In the genomic region with DNA sequence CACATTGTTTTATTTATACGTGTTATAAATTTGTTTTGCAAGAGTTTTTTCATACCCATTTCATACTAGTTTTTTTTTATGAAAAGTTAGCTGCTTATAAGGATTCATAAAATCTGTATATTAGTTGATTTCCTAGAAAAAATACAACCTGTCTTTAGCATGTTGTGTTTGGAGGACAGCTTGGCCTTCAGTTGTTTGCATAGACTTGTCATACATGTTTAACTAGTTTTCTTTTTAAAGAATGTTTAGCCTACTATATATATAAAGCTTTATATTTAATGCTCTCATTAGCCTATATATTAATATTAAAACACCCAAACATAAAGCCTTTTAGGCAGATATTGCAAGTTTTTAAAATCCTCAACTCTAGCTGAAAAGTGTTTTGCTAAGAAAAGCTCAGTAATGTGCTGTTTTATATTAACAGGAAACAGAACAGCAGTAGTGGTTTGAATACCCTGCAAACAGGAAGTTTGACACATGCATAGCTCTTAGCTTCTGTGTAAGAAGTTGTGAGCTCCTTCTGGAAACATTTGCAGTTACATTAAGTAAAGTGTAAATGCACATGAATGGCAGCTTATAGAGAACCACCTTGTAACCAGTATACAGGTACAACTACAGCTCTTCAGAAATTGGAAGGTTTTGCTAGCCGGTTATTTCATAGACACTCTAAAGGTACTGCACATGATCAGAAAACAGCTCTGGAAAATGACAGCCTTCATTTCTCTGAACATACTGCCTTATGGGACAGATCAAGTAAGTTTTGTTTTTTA, we compare ENCODE assay signal across 8 cellular contexts. TPM values are rescaled to one million over a fixed set of nuclear protein-coding genes. Genes with fewer than 3 reads are reported as not detected.
A peak's percentile ranks its signal among the peaks of the same experiment; 100 is the strongest.
DNase-seq lines count a peak whose midpoint lies in the region; ATAC-seq and TF ChIP-seq lines count a peak whose summit lies in the region.

A gene (plus strand): TSS at position 476 of the 770 bp plus-strand sequence. CDS start 91 bp downstream, at position 567.

- peak within 1 kb of the TSS; percentile 41; the same call in 1 of the 3 replicates for H2BK15ac ChIP-seq in IMR-90 (ENCODE audit: low read depth, low read length)

- no peaks in the 10 kb centered on the region for H3K27me3 ChIP-seq in IMR-90 (ENCODE audit: control insufficient read depth, insufficient read depth, low read length)
- no peaks in the 10 kb centered on the region for H3K27me3 ChIP-seq in skeletal muscle satellite cell (ENCODE audit: control insufficient read depth, insufficient read depth, low read length)

- peak within 1 kb of the TSS; percentile 58; the same call in 1 of the 2 replicates for H3K14ac ChIP-seq in IMR-90 (replicated peaks; ENCODE audit: low read depth, low read length)

- no peak for DNase-seq in G401 (ENCODE audit: low spot score)
- DNase-seq in IMR-90 = peak; percentile 62
- no peak for DNase-seq in activated CD8-positive, alpha-beta T cell treated with anti-CD3 and anti-CD28 coated beads for 36 hours
- DNase-seq in Right ventricle myocardium inferior (ENCODE audit: missing footprints) = no peak
- DNase-seq in hepatic stellate cell (ENCODE audit: low spot score) = no peak
- DNase-seq in NCI-H526 treated with DMSO at 0.1 percent for 48 hours (lab: John Stamatoyannopoulos, UW) = no peak

- intact Hi-C loops in IMR-90 (cut with micrococcal nuclease) = loop anchor here (2.0 to 5.0 kb wide), 4 partner anchors 363 to 793 kb away; a partner anchor contains a TSS
- intact Hi-C loops in activated CD8-positive, alpha-beta T cell treated with anti-CD3 and anti-CD28 coated beads for 36 hours (cut with micrococcal nuclease) = loop anchor here (5.0 kb wide), 2 partner anchors 473 to 608 kb away; no protein-coding TSS in a partner anchor
- intact Hi-C loops in Right ventricle myocardium inferior (cut with DNase I) = no loop called here

- no peak for TF ChIP-seq RAD21 in IMR-90 (IDR thresholded peaks at IDR 0.05; ENCODE audit: low read length)

- H2AFZ ChIP-seq in IMR-90 (replicated peaks; ENCODE audit: low read length, poor library complexity) = no peak within 1 kb of the TSS

- peak within 1 kb of the TSS; percentile 85; the same call in 1 of the 2 replicates for H4K5ac ChIP-seq in IMR-90 (ENCODE audit: low read depth, low read length)

- CTCF ChIA-PET in IMR-90 (lab: Yijun Ruan, JAX) = interaction anchor here (0.6 to 1.5 kb wide), 6 partner anchors 158 to 399 kb away, joined by 3 to 5 read pairs (median 3); a partner anchor contains a TSS
- CTCF ChIA-PET in activated CD8-positive, alpha-beta T cell treated with anti-CD3 and anti-CD28 coated beads for 36 hours (lab: Charles Lee) = interaction anchor here (0.6 to 9.4 kb wide), 14 partner anchors 9 to 725 kb away, joined by 3 to 157 read pairs (median 4); a partner anchor contains a TSS

- dilution Hi-C loops in IMR-90 (cut with HindIII; ENCODE audit: low sequenced_read_pairs, unreplicated experiment) = loop anchor here (25.0 kb wide), 1 partner anchor 293 kb away; no protein-coding TSS in a partner anchor

- no peak within 1 kb of the TSS for H3K27ac ChIP-seq in IMR-90 (ENCODE audit: insufficient read depth, low read length)

- no peaks in the 10 kb centered on the region for H3K9me3 Mint-ChIP-seq in activated CD8-positive, alpha-beta T cell treated with anti-CD3 and anti-CD28 coated beads for 36 hours

- H4K8ac ChIP-seq in IMR-90 (ENCODE audit: low read depth in 2 of 2, low read length in 2 of 2) = peak within 1 kb of the TSS; percentile 16 to 60; a peak in 2 of 4 replicates

- no peak within 1 kb of the TSS for H3K4me3 ChIP-seq in IMR-90 (ENCODE audit: insufficient read depth, low read depth, low read length)
- no peak within 1 kb of the TSS for H3K4me3 ChIP-seq in skeletal muscle satellite cell (ENCODE audit: low read length)

- TF ChIP-seq POLR2A in IMR-90 (IDR thresholded peaks at IDR 0.05; ENCODE audit: low read depth, low read length) = no peak

- no peaks in the 10 kb centered on the region for H3K9me1 ChIP-seq in IMR-90 (ENCODE audit: insufficient read depth, low read length)

- WGBS in IMR-90 (ENCODE audit: extremely low coverage in 2 of 2, insufficient read length in 1 of 2), 2 experiments = no CpG with 5 or more reads among the region's 2 CpGs

- peak within 1 kb of the TSS; percentile 50; the same call in 1 of the 2 replicates for H3K4ac ChIP-seq in IMR-90 (ENCODE audit: low read depth, low read length)

- H3K9ac ChIP-seq in IMR-90 (ENCODE audit: low read depth, low read length) = no peak within 1 kb of the TSS
- H3K9ac ChIP-seq in skeletal muscle satellite cell (ENCODE audit: low read depth, low read length) = no peak within 1 kb of the TSS

- peak within 1 kb of the TSS; percentile 99 for H3K27ac Mint-ChIP-seq in activated CD8-positive, alpha-beta T cell treated with anti-CD3 and anti-CD28 coated beads for 36 hours

- H3K4me2 ChIP-seq in IMR-90 (ENCODE audit: low read depth, low read length) = peak within 1 kb of the TSS; percentile 76; the same call in 1 of the 2 replicates
- peak within 1 kb of the TSS; percentile 23 for H3K4me2 ChIP-seq in skeletal muscle satellite cell (ENCODE audit: low read length)

- no peak within 1 kb of the TSS for H3K56ac ChIP-seq in IMR-90 (ENCODE audit: extremely low read depth, insufficient read depth, low read length)

- H3K27me3 Mint-ChIP-seq in activated CD8-positive, alpha-beta T cell treated with anti-CD3 and anti-CD28 coated beads for 36 hours = no peaks in the 10 kb centered on the region

- ATAC-seq in GM21447 (IDR thresholded peaks at IDR 0.05; ENCODE audit: unreplicated experiment) (peak; percentile 96), IMR-90 (ENCODE audit: low read depth) (peak; percentile 68), Right ventricle myocardium inferior (peak; percentile 48)
- peak; percentile 89 for ATAC-seq in activated CD8-positive, alpha-beta T cell treated with anti-CD3 and anti-CD28 coated beads for 36 hours

- H2BK20ac ChIP-seq in IMR-90 (ENCODE audit: low read depth, low read length) = peak within 1 kb of the TSS; percentile 75; the same call in 1 of the 2 replicates

- H3K4me1 ChIP-seq in IMR-90 (ENCODE audit: control insufficient read depth, insufficient read depth, low read length) = peaks cover 5% of the 10 kb centered on the region
- peaks cover 34% of the 10 kb centered on the region for H3K4me1 ChIP-seq in skeletal muscle satellite cell (ENCODE audit: control insufficient read depth, insufficient read depth, low read length)

- H3K36me3 ChIP-seq in IMR-90 (ENCODE audit: control insufficient read depth, insufficient read depth, low read length) (no peaks in the 10 kb centered on the region), skeletal muscle satellite cell (ENCODE audit: insufficient read depth, low read length) (no peaks in the 10 kb centered on the region)

- peak within 1 kb of the TSS; percentile 38; the same call in 1 of the 2 replicates for H2BK120ac ChIP-seq in IMR-90 (ENCODE audit: low read depth, low read length)

- peak within 1 kb of the TSS; percentile 85; the same call in 1 of the 2 replicates for H3K18ac ChIP-seq in IMR-90 (ENCODE audit: low read depth, low read length)

- H3K4me1 Mint-ChIP-seq in activated CD8-positive, alpha-beta T cell treated with anti-CD3 and anti-CD28 coated beads for 36 hours (ENCODE audit: low read depth) = peaks cover 30% of the 10 kb centered on the region

- H4K20me1 ChIP-seq in IMR-90 (ENCODE audit: insufficient read depth, low read length) = no peaks in the 10 kb centered on the region

- H2AK5ac ChIP-seq in IMR-90 (ENCODE audit: low read depth, low read length) = no peak within 1 kb of the TSS

- no peak for TF ChIP-seq CTCF in IMR-90 (conservative IDR thresholded peaks at IDR 0.05; ENCODE audit: low read depth, low read length)
- no peak for TF ChIP-seq CTCF in activated CD8-positive, alpha-beta T cell treated with anti-CD3 and anti-CD28 coated beads for 36 hours (IDR thresholded peaks at IDR 0.05)

- in situ Hi-C loops in G401 (cut with HindIII; ENCODE audit: low sequenced_read_pairs) (no loop called here), IMR-90 (cut with MboI; ENCODE audit: low sequenced_read_pairs) (loop anchor here (25.0 kb wide), 1 partner anchor 468 kb away; no protein-coding TSS in a partner anchor)

- H2AK9ac ChIP-seq in IMR-90 (replicated peaks; ENCODE audit: low read depth, low read length, poor library complexity) = no peak within 1 kb of the TSS

- H4K91ac ChIP-seq in IMR-90 (ENCODE audit: insufficient read depth, low read depth, low read length) = no peak within 1 kb of the TSS

- BruUV-seq in IMR-90 (replicated peaks; lab: Mats Ljungman, UMichigan) = no TSS peak

- POLR2A ChIA-PET in IMR-90 (lab: Charles Lee; ENCODE audit: unreplicated experiment) = interaction anchor here (0.6 kb wide), 1 partner anchor 222 kb away, joined by 3 read pairs; no protein-coding TSS in a partner anchor
- POLR2A ChIA-PET in activated CD8-positive, alpha-beta T cell treated with anti-CD3 and anti-CD28 coated beads for 36 hours (lab: Charles Lee) = interaction anchor here (0.6 to 3.1 kb wide), 8 partner anchors 20 to 476 kb away, joined by 3 to 15 read pairs (median 4); a partner anchor contains a TSS

- H3K36me3 Mint-ChIP-seq in activated CD8-positive, alpha-beta T cell treated with anti-CD3 and anti-CD28 coated beads for 36 hours (ENCODE audit: low read depth) = peaks cover 2% of the 10 kb centered on the region

- H3K79me1 ChIP-seq in IMR-90 (ENCODE audit: low read depth in 1 of 2, low read length in 2 of 2) = peaks cover 6 to 13% of the 10 kb centered on the region in 2 experiments; a peak in 3 of 4 replicates

- H3K4me3 Mint-ChIP-seq in activated CD8-positive, alpha-beta T cell treated with anti-CD3 and anti-CD28 coated beads for 36 hours = peak within 1 kb of the TSS; percentile 83

- peak within 1 kb of the TSS; percentile 11; the same call in 1 of the 2 replicates for H3K23ac ChIP-seq in IMR-90 (ENCODE audit: low read depth, low read length)

- peak within 1 kb of the TSS; percentile 76 for H2BK5ac ChIP-seq in IMR-90 (ENCODE audit: low read depth, low read length, poor library complexity, severe bottlenecking)

- H3K9me3 ChIP-seq in IMR-90 (ENCODE audit: control insufficient read depth, insufficient read depth, low read length) = no peaks in the 10 kb centered on the region
- H3K9me3 ChIP-seq in skeletal muscle satellite cell (replicated peaks; ENCODE audit: low read length) = no peaks in the 10 kb centered on the region

TF ChIP-seq in IMR-90, 13 proteins besides CTCF, POLR2A, EP300 and RAD21 (continues in another document):
- TF ChIP-seq MAZ (IDR thresholded peaks at IDR 0.05; ENCODE audit: borderline replicate concordance, low read depth, low read length) (no peak), MXI1 (IDR thresholded peaks at IDR 0.05; ENCODE audit: borderline replicate concordance, low read depth, low read length) (no peak), RCOR1 (IDR thresholded peaks at IDR 0.05; ENCODE audit: insufficient replicate concordance, low read length) (no peak), SMC3 (IDR thresholded peaks at IDR 0.05; ENCODE audit: low read depth, low read length) (no peak)

RNA-seq across cellular contexts. Expression of the gene that starts here (rescaled TPM):
- total RNA-seq in G401 (2014; rRNA removed; shearing (Covaris generic)) = 7.5 and 15.5 TPM in 2 replicates
- total RNA-seq in IMR-90 (2012; rRNA removed) (8.2 and 14.2 TPM in 2 replicates), Right ventricle myocardium inferior (33.8 TPM)
- 5.8 and 8.3 TPM in 2 replicates for polyA plus RNA-seq in IMR-90 (2012; rRNA removed)
- polyA plus RNA-seq in IMR-90 (2012; cell fraction: cytosol; rRNA removed) = 1.3 and 1.7 TPM in 2 replicates
- polyA plus RNA-seq in IMR-90 (2012; cell fraction: nucleus; rRNA removed; ENCODE audit: low replicate concordance) = 0.59 and 7.0 TPM in 2 replicates
- total RNA-seq in activated CD8-positive, alpha-beta T cell treated with anti-CD3 and anti-CD28 coated beads for 36 hours = 10 to 100 TPM; 39.9 to 44.7 TPM
- total RNA-seq in skeletal muscle satellite cell (2012; rRNA removed) = 12.5 and 17.0 TPM in 2 replicates
